ENCODE assay signal across 1 cellular context in the genomic region with DNA sequence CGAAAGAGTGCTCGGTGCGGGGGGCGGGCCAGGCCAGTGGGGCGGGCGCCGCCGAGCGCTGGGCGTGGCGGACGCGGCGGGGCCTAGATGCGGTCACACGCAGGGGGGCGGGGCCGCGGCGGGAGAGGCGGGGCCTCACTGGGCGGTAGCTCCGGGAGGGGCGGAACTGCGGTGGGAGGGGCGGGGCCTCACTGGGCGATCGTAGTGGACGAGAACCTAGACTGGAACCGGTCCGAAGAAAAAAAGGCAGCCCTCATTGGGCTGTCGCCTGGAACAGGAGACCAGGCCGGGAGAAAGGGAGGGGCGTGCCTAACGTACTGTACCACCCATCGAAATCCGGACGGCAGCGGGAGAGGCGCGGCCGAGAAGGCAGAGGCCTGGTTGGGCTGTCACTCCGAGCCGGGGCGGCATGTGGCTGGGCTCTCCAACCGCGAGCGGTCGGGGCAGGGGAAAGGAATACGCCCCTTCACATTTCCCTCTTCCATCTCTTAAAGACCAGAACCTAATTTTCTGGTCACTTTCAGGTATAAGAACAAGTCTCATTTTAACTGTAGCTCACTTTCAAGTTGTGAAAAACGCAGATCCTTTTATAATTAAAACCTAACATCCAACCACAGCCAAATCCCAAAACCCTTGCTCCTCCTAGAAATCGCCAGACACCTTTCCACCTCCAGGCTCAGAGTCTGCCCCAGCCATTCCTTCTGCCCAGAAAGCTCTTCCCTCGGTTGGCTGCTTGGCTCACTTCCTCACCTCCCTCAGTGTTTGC.
TF ChIP-seq lines count a peak whose summit lies in the region.

A gene with protein sequence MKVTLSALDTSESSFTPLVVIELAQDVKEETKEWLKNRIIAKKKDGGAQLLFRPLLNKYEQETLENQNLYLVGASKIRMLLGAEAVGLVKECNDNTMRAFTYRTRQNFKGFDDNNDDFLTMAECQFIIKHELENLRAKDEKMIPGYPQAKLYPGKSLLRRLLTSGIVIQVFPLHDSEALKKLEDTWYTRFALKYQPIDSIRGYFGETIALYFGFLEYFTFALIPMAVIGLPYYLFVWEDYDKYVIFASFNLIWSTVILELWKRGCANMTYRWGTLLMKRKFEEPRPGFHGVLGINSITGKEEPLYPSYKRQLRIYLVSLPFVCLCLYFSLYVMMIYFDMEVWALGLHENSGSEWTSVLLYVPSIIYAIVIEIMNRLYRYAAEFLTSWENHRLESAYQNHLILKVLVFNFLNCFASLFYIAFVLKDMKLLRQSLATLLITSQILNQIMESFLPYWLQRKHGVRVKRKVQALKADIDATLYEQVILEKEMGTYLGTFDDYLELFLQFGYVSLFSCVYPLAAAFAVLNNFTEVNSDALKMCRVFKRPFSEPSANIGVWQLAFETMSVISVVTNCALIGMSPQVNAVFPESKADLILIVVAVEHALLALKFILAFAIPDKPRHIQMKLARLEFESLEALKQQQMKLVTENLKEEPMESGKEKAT (minus strand): TSS at position 38 of the 766 bp plus-strand sequence. CDS start 16,159 bp downstream, outside the sequence.

TF ChIP-seq in GM12878, 131 proteins besides CTCF, POLR2A, EP300 and RAD21 (continued from another document):
- TF ChIP-seq, protein P1, sequence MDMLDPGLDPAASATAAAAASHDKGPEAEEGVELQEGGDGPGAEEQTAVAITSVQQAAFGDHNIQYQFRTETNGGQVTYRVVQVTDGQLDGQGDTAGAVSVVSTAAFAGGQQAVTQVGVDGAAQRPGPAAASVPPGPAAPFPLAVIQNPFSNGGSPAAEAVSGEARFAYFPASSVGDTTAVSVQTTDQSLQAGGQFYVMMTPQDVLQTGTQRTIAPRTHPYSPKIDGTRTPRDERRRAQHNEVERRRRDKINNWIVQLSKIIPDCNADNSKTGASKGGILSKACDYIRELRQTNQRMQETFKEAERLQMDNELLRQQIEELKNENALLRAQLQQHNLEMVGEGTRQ (IDR thresholded peaks at IDR 0.05; ENCODE audit: borderline replicate concordance, low read depth, low read length) = no peak
- TF ChIP-seq NFIC (IDR thresholded peaks at IDR 0.05; ENCODE audit: low read depth, low read length) = no peak
- TF ChIP-seq TCF7 (IDR thresholded peaks at IDR 0.05; ENCODE audit: borderline replicate concordance) = no peak
- TF ChIP-seq, protein P2, sequence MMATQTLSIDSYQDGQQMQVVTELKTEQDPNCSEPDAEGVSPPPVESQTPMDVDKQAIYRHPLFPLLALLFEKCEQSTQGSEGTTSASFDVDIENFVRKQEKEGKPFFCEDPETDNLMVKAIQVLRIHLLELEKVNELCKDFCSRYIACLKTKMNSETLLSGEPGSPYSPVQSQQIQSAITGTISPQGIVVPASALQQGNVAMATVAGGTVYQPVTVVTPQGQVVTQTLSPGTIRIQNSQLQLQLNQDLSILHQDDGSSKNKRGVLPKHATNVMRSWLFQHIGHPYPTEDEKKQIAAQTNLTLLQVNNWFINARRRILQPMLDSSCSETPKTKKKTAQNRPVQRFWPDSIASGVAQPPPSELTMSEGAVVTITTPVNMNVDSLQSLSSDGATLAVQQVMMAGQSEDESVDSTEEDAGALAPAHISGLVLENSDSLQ (IDR thresholded peaks at IDR 0.05) = peak; percentile 98
- TF ChIP-seq ATF7 (IDR thresholded peaks at IDR 0.05; ENCODE audit: low read depth) = peak; percentile 34; the same call in 1 of the 2 replicates
- TF ChIP-seq, protein P3, sequence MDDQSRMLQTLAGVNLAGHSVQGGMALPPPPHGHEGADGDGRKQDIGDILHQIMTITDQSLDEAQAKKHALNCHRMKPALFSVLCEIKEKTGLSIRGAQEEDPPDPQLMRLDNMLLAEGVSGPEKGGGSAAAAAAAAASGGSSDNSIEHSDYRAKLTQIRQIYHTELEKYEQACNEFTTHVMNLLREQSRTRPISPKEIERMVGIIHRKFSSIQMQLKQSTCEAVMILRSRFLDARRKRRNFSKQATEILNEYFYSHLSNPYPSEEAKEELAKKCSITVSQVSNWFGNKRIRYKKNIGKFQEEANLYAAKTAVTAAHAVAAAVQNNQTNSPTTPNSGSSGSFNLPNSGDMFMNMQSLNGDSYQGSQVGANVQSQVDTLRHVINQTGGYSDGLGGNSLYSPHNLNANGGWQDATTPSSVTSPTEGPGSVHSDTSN (IDR thresholded peaks at IDR 0.05; ENCODE audit: insufficient replicate concordance, low read depth, low read length) = peak; percentile 93
- TF ChIP-seq SPI1 (IDR thresholded peaks at IDR 0.05; ENCODE audit: borderline replicate concordance, insufficient read depth, low read depth, low read length) = peak; percentile 30; the same call in 1 of the 2 replicates
- TF ChIP-seq, protein P4, sequence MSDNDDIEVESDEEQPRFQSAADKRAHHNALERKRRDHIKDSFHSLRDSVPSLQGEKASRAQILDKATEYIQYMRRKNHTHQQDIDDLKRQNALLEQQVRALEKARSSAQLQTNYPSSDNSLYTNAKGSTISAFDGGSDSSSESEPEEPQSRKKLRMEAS (IDR thresholded peaks at IDR 0.05; ENCODE audit: low read depth, low read length) = peak; percentile 62
- 0 out of 2 replicates have a peak, but pooled peaks have one; percentile 57 for TF ChIP-seq CHD2 (IDR thresholded peaks at IDR 0.05; ENCODE audit: borderline replicate concordance, low read depth, low read length)
- TF ChIP-seq, protein P5, sequence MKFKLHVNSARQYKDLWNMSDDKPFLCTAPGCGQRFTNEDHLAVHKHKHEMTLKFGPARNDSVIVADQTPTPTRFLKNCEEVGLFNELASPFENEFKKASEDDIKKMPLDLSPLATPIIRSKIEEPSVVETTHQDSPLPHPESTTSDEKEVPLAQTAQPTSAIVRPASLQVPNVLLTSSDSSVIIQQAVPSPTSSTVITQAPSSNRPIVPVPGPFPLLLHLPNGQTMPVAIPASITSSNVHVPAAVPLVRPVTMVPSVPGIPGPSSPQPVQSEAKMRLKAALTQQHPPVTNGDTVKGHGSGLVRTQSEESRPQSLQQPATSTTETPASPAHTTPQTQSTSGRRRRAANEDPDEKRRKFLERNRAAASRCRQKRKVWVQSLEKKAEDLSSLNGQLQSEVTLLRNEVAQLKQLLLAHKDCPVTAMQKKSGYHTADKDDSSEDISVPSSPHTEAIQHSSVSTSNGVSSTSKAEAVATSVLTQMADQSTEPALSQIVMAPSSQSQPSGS (IDR thresholded peaks at IDR 0.05; ENCODE audit: low read length) = no peak
- TF ChIP-seq, protein P6, sequence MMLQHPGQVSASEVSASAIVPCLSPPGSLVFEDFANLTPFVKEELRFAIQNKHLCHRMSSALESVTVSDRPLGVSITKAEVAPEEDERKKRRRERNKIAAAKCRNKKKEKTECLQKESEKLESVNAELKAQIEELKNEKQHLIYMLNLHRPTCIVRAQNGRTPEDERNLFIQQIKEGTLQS (IDR thresholded peaks at IDR 0.05; ENCODE audit: borderline replicate concordance, extremely low read depth, low read depth, low read length) = no peak
- TF ChIP-seq, protein P7, sequence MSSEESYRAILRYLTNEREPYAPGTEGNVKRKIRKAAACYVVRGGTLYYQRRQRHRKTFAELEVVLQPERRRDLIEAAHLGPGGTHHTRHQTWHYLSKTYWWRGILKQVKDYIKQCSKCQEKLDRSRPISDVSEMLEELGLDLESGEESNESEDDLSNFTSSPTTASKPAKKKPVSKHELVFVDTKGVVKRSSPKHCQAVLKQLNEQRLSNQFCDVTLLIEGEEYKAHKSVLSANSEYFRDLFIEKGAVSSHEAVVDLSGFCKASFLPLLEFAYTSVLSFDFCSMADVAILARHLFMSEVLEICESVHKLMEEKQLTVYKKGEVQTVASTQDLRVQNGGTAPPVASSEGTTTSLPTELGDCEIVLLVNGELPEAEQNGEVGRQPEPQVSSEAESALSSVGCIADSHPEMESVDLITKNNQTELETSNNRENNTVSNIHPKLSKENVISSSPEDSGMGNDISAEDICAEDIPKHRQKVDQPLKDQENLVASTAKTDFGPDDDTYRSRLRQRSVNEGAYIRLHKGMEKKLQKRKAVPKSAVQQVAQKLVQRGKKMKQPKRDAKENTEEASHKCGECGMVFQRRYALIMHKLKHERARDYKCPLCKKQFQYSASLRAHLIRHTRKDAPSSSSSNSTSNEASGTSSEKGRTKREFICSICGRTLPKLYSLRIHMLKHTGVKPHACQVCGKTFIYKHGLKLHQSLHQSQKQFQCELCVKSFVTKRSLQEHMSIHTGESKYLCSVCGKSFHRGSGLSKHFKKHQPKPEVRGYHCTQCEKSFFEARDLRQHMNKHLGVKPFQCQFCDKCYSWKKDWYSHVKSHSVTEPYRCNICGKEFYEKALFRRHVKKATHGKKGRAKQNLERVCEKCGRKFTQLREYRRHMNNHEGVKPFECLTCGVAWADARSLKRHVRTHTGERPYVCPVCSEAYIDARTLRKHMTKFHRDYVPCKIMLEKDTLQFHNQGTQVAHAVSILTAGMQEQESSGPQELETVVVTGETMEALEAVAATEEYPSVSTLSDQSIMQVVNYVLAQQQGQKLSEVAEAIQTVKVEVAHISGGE (CRISPR knock-in tag; IDR thresholded peaks at IDR 0.05) = no peak
- TF ChIP-seq POLR2AphosphoS2 (IDR thresholded peaks at IDR 0.05; ENCODE audit: low read depth, low read length) = 0 out of 2 replicates have a peak, but pooled peaks have one; percentile 42
- TF ChIP-seq, protein P8, sequence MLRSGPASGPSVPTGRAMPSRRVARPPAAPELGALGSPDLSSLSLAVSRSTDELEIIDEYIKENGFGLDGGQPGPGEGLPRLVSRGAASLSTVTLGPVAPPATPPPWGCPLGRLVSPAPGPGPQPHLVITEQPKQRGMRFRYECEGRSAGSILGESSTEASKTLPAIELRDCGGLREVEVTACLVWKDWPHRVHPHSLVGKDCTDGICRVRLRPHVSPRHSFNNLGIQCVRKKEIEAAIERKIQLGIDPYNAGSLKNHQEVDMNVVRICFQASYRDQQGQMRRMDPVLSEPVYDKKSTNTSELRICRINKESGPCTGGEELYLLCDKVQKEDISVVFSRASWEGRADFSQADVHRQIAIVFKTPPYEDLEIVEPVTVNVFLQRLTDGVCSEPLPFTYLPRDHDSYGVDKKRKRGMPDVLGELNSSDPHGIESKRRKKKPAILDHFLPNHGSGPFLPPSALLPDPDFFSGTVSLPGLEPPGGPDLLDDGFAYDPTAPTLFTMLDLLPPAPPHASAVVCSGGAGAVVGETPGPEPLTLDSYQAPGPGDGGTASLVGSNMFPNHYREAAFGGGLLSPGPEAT (IDR thresholded peaks at IDR 0.05; ENCODE audit: low read depth) = peak; percentile 46
- peak; percentile 68; the same call in 1 of the 2 replicates for TF ChIP-seq NBN (IDR thresholded peaks at IDR 0.05)
- peak; percentile 47; the same call in 1 of the 2 replicates for TF ChIP-seq RAD51 (IDR thresholded peaks at IDR 0.05)
